Comparison of ENCODE assay signal across 18 cellular contexts in genomic region chr22:25742918-25743708, GRCh38. TPM values are rescaled to one million over a fixed set of nuclear protein-coding genes. Genes with fewer than 3 reads are reported as not detected.
DNase-seq lines count a peak whose midpoint lies in the region; ATAC-seq lines count a peak whose summit lies in the region.
"Had no signal": no experiment of that assay in that cellular context is flagged by ENCODE, and none has a peak within 500 bp of the region (broad histone marks: within the 10 kb centered on the region; RNA-seq: fewer than 3 reads in every experiment).

No MANE protein-coding gene starts in this region.

- peak; percentile 19 for ATAC-seq in left ventricle myocardium superior
- no peak for ATAC-seq in stimulated activated naive CD8-positive, alpha-beta T cell treated with anti-CD3 and anti-CD28 coated beads, Interleukin-15, amount 100 ng/mL, for 72 hours
- no peak for ATAC-seq in GM18498 (IDR thresholded peaks at IDR 0.05; ENCODE audit: unreplicated experiment)
- ATAC-seq: activated T-cell treated with anti-CD3 and anti-CD28 coated beads, Interleukin-2, amount 50 U/mL, for 72 hours; lower lobe of right lung; naive thymus-derived CD4-positive, alpha-beta T cell had no signal

- intact Hi-C loops in left ventricle myocardium superior (cut with micrococcal nuclease): no loop called here

- no peaks in the 10 kb centered on the region for H3K9me3 Mint-ChIP-seq in activated naive CD4-positive, alpha-beta T cell treated with anti-CD3 and anti-CD28 coated beads, Interleukin-2, amount 50 U/mL, for 24 hours
- H3K9me3 Mint-ChIP-seq in stimulated activated naive CD8-positive, alpha-beta T cell treated with anti-CD3 and anti-CD28 coated beads, Interleukin-15, amount 100 ng/mL, for 72 hours: peaks cover 0 to 4% of the 10 kb centered on the region in 2 donors

- peaks cover 2% of the 10 kb centered on the region for H3K27me3 Mint-ChIP-seq in activated naive CD4-positive, alpha-beta T cell treated with anti-CD3 and anti-CD28 coated beads, Interleukin-2, amount 50 U/mL, for 24 hours
- no peaks in the 10 kb centered on the region for H3K27me3 Mint-ChIP-seq in stimulated activated naive CD8-positive, alpha-beta T cell treated with anti-CD3 and anti-CD28 coated beads, Interleukin-15, amount 100 ng/mL, for 72 hours

- H3K4me3 Mint-ChIP-seq in activated naive CD4-positive, alpha-beta T cell treated with anti-CD3 and anti-CD28 coated beads, Interleukin-2, amount 50 U/mL, for 24 hours: no peak overlapping the region
- no peak overlapping the region for H3K4me3 Mint-ChIP-seq in stimulated activated naive CD8-positive, alpha-beta T cell treated with anti-CD3 and anti-CD28 coated beads, Interleukin-15, amount 100 ng/mL, for 72 hours
- H3K4me3 Mint-ChIP-seq: activated T-cell treated with anti-CD3 and anti-CD28 coated beads, Interleukin-2, amount 50 U/mL, for 72 hours had no signal

- peak overlapping the region; percentile 52 for H3K27ac Mint-ChIP-seq in activated naive CD4-positive, alpha-beta T cell treated with anti-CD3 and anti-CD28 coated beads, Interleukin-2, amount 50 U/mL, for 24 hours
- peak overlapping the region; percentile 16 to 81 for H3K27ac Mint-ChIP-seq in stimulated activated naive CD8-positive, alpha-beta T cell treated with anti-CD3 and anti-CD28 coated beads, Interleukin-15, amount 100 ng/mL, for 72 hours
- H3K27ac Mint-ChIP-seq: activated T-cell treated with anti-CD3 and anti-CD28 coated beads, Interleukin-2, amount 50 U/mL, for 72 hours; progenitor cell of endocrine pancreas had no signal

- no peak for DNase-seq in activated naive CD4-positive, alpha-beta T cell (lab: John Stamatoyannopoulos, UW)
- DNase-seq in RPMI7951 (ENCODE audit: low read depth) (peak; percentile 43), left ventricle myocardium superior (no peak), inferior parietal cortex (ENCODE audit: extremely low spot score) (no peak)
- DNase-seq in stimulated activated naive CD8-positive, alpha-beta T cell treated with anti-CD3 and anti-CD28 coated beads, Interleukin-15, amount 100 ng/mL, for 72 hours: no peak
- no peak for DNase-seq in effector CD4-positive, alpha-beta T cell
- DNase-seq: activated CD4-positive, alpha-beta T cell treated with anti-CD3 and anti-CD28 coated beads for 4 hours; activated T-cell treated with anti-CD3 and anti-CD28 coated beads, Interleukin-2, amount 50 U/mL, for 72 hours; colonic mucosa; GM23248; lower lobe of right lung; naive thymus-derived CD4-positive, alpha-beta T cell; NCI-H1694 treated with DMSO at 0.1 percent for 48 hours; stimulated activated naive CD4-positive, alpha-beta T cell treated with Interleukin-2 at 50 U/mL for 16 hours; T-helper 9 cell had no signal

- H3K4me1 Mint-ChIP-seq in activated naive CD4-positive, alpha-beta T cell treated with anti-CD3 and anti-CD28 coated beads, Interleukin-2, amount 50 U/mL, for 24 hours: no peaks in the 10 kb centered on the region
- H3K4me1 Mint-ChIP-seq in stimulated activated naive CD8-positive, alpha-beta T cell treated with anti-CD3 and anti-CD28 coated beads, Interleukin-15, amount 100 ng/mL, for 72 hours: peaks cover 70% of the 10 kb centered on the region

- H3K36me3 Mint-ChIP-seq in activated naive CD4-positive, alpha-beta T cell treated with anti-CD3 and anti-CD28 coated beads, Interleukin-2, amount 50 U/mL, for 24 hours: no peaks in the 10 kb centered on the region

RNA-seq across cellular contexts. Expression of gene MYO18B, which starts 1.1 kb away (rescaled TPM):
- total RNA-seq in RPMI7951 (2014; rRNA removed; shearing (Covaris generic)): 0.24 and 0.29 TPM in 2 replicates
- total RNA-seq in left ventricle myocardium superior: 138 TPM
- total RNA-seq: GM23248, lower lobe of right lung had no signal

Comparison
In these comparisons a context has a peak if more than half of its experiments do, and no peak if none do; other contexts are left out.
1. RNA of gene MYO18B, which starts 1.1 kb away (total RNA-seq): 138 TPM in left ventricle myocardium superior (single experiment); 0.24 to 0.29 TPM in RPMI7951; every median in the first group is over 100 times any median in the second.